ENCODE assay signal across 26 cellular contexts in the genomic region with DNA sequence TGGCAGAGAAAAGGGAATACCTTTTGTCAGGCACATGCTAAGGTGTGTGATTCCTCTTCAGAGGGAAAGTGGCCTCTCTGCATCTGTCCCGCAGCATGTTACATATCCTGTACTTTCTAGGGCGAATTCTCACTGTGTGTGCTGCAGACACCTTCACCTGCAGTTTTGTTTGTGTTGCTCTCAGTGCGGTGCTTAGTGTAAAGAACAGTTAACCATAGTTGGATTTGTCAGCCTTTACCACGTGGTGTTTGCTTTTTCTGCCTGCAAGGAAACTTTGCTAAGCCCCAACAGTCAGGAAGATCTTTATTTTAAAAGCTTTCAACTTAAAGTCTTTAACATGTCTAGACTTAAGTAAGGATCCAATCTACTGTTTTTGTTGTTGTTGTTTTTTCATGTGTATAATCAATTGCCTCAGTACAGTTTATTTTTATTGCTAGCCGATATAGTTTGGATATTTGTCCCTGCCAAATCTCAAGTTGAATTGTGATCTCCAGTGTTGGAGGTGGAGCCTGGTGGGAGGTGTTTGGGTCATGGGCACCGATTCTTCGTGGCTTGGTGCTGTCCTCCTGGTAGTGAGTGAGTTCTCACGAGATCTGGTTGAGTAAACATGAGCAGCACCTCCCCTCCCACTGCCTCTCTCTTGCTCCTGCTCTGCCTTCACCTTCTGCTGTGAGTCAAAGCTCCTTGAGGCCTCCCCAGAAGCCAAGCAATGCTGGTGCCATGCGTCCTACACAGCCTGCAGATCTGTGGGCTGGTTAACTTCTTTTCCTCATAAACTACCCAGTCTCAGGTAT.
DNase-seq lines count a peak whose midpoint lies in the region; ATAC-seq, FAIRE-seq and TF ChIP-seq lines count a peak whose summit lies in the region.
"Had no signal": no experiment of that assay in that cellular context is flagged by ENCODE, and none has a peak within 500 bp of the region (broad histone marks: within the 10 kb centered on the region; RNA-seq: fewer than 3 reads in every experiment).

No MANE protein-coding gene starts in this region.

- no peaks in the 10 kb centered on the region for H4K20me1 ChIP-seq in K562 (replicated peaks; ENCODE audit: control insufficient read depth, insufficient read depth, low read length)

- TF ChIP-seq EP300 in K562 (IDR thresholded peaks at IDR 0.05; ENCODE audit: low read length) = no peak

- DNase-seq in COLO668 (lab: John Stamatoyannopoulos, UW; ENCODE audit: unreplicated experiment) (peak; percentile 19), DMS153 treated with DMSO at 0.1 percent for 48 hours (lab: John Stamatoyannopoulos, UW; ENCODE audit: unreplicated experiment) (peak; percentile 4), NCI-H2081 treated with DMSO at 0.1 percent for 48 hours (lab: John Stamatoyannopoulos, UW) (peak; percentile 31), K562 (ENCODE audit: extremely low read depth in 1 of 4, low spot score in 3 of 4) (no peak), brain microvascular endothelial cell (no peak), Peyer's patch (no peak)
- DNase-seq in activated T-cell treated with anti-CD3 and anti-CD28 coated beads, Interleukin-2, amount 50 U/mL, for 48 hours = no peak
- DNase-seq: ACHN; activated CD4-positive, alpha-beta T cell treated with anti-CD3 and anti-CD28 coated beads, Interleukin-2, amount 50 U/mL, for 48 hours; amniotic stem cell; CD4-positive, alpha-beta memory T cell; foreskin melanocyte; H7; heart left ventricle; MV-4-11; NCI-H146; NCI-H2171 treated with DMSO at 0.1 percent for 48 hours; NCI-H526 treated with DMSO at 0.1 percent for 48 hours; stimulated activated CD8-positive, alpha-beta memory T cell treated with anti-CD3 and anti-CD28 coated beads, Interleukin-4, amount 100 ng/mL, for 48 hours; stomach had no signal

- in situ Hi-C loops in K562 (cut with MboI) = no loop called here
- in situ Hi-C loops in brain microvascular endothelial cell (cut with HindIII; ENCODE audit: low pct_ligation_motif_present, low sequenced_read_pairs) = no loop called here

- H3K4me1 ChIP-seq in K562 (replicated peaks in 1 of 2; ENCODE audit: control insufficient read depth in 2 of 2, insufficient read depth in 2 of 2, low read length in 2 of 2) (no peaks in the 10 kb centered on the region), Peyer's patch (no peaks in the 10 kb centered on the region)
- H3K4me1 ChIP-seq: heart left ventricle, stomach had no signal

- ATAC-seq in K562 = no peak
- ATAC-seq: heart left ventricle, sciatic nerve had no signal

- H3K4me3 ChIP-seq in K562 (no peak overlapping the region), brain microvascular endothelial cell (ENCODE audit: low read depth, low read length) (no peak overlapping the region), Peyer's patch (no peak overlapping the region)
- H3K4me3 ChIP-seq: heart left ventricle, SK-N-MC, stomach had no signal

- no peaks in the 10 kb centered on the region for H3K79me2 ChIP-seq in K562 (ENCODE audit: control insufficient read depth, insufficient read depth, low read length)

- TF ChIP-seq RAD21 in K562 (CRISPR knock-in tag; conservative IDR thresholded peaks at IDR 0.05 in 1 of 2, IDR thresholded peaks at IDR 0.05 in 1 of 2) = no peak

- no peak overlapping the region for H3K9ac ChIP-seq in K562 (ENCODE audit: insufficient read depth in 1 of 2, low read depth in 2 of 2, low read length in 2 of 2)

- no peak overlapping the region for H2AFZ ChIP-seq in K562 (ENCODE audit: low read depth, low read length)

- H3K27ac ChIP-seq in K562 (ENCODE audit: extremely low read depth, low read depth, low read length) (no peak overlapping the region), brain microvascular endothelial cell (no peak overlapping the region), Peyer's patch (no peak overlapping the region)
- H3K27ac ChIP-seq: heart left ventricle, HL-60, SK-N-MC, stomach had no signal

- CTCF ChIA-PET in K562 (lab: Yijun Ruan, JAX; ENCODE audit: low intra/inter-chr PET ratio) = no interaction called here

- POLR2A ChIA-PET in K562 (lab: Yijun Ruan, JAX) = no interaction called here

- no peaks in the 10 kb centered on the region for H3K27me3 ChIP-seq in K562 (ENCODE audit: control insufficient read depth in 2 of 2, insufficient read depth in 2 of 2, low read length in 2 of 2)
- no peaks in the 10 kb centered on the region for H3K27me3 ChIP-seq in brain microvascular endothelial cell (replicated peaks)
- no peaks in the 10 kb centered on the region for H3K27me3 ChIP-seq in Peyer's patch

- H3K4me2 ChIP-seq in K562 (ENCODE audit: insufficient read depth, low read length) = no peak overlapping the region

- TF ChIP-seq CTCF in K562 (IDR thresholded peaks at IDR 0.05 in 2 of 3, conservative IDR thresholded peaks at IDR 0.05 in 1 of 3; ENCODE audit: insufficient read depth in 2 of 3, low read depth in 1 of 3, low read length in 3 of 3) (no peak), brain microvascular endothelial cell (IDR thresholded peaks at IDR 0.05; ENCODE audit: low read depth, low read length, missing control alignments) (no peak), Peyer's patch (IDR thresholded peaks at IDR 0.05) (no peak)

- no TSS peak for BruUV-seq in K562 (replicated peaks; lab: Mats Ljungman, UMichigan)

- H3K9me3 ChIP-seq in K562 (replicated peaks; ENCODE audit: control insufficient read depth, insufficient read depth, low read depth, low read length) (no peaks in the 10 kb centered on the region), Peyer's patch (no peaks in the 10 kb centered on the region)
- H3K9me3 ChIP-seq: stomach had no signal

- FAIRE-seq in K562 (lab: Jason Lieb, UNC) = no peak
- FAIRE-seq: G401.6, keratinocyte, TTC549 had no signal

- H3K36me3 ChIP-seq in K562 (ENCODE audit: control insufficient read depth, insufficient read depth, low read length) = no peaks in the 10 kb centered on the region
- H3K36me3 ChIP-seq in brain microvascular endothelial cell (replicated peaks) = no peaks in the 10 kb centered on the region
- H3K36me3 ChIP-seq in Peyer's patch = no peaks in the 10 kb centered on the region
- H3K36me3 ChIP-seq: heart left ventricle, stomach had no signal

- TF ChIP-seq POLR2A in K562 (conservative IDR thresholded peaks at IDR 0.05) (no peak), Peyer's patch (IDR thresholded peaks at IDR 0.05) (no peak)

- WGBS in K562 (ENCODE audit: insufficient coverage, low coverage, missing lambda C conversion rate) = 2% methylated on average over 9 of the region's 9 CpGs

- H3K9me1 ChIP-seq in K562 (ENCODE audit: control insufficient read depth, insufficient read depth, low read length) = no peaks in the 10 kb centered on the region

- intact Hi-C loops in K562 (cut with micrococcal nuclease) = no loop called here

TF ChIP-seq in K562, 482 proteins besides CTCF, POLR2A, EP300 and RAD21:
- no peak for TF ChIP-seq BMI1 (IDR thresholded peaks at IDR 0.05; ENCODE audit: low read length)
- 0 out of 2 replicates have a peak, but pooled peaks have one; percentile 44 for TF ChIP-seq CHD2 (IDR thresholded peaks at IDR 0.05; ENCODE audit: low read depth, low read length)

Comparison
In these comparisons a context has a peak if more than half of its experiments do, and no peak if none do; other contexts are left out.
1. DNase-seq: peak in COLO668 (single experiment), DMS153 treated with DMSO at 0.1 percent for 48 hours (single experiment) and NCI-H2081 treated with DMSO at 0.1 percent for 48 hours (single experiment); none in K562 (0 of 4), brain microvascular endothelial cell (single experiment), Peyer's patch (0 of 3) and activated T-cell treated with anti-CD3 and anti-CD28 coated beads, Interleukin-2, amount 50 U/mL, for 48 hours (0 of 2).